In the genomic region with DNA sequence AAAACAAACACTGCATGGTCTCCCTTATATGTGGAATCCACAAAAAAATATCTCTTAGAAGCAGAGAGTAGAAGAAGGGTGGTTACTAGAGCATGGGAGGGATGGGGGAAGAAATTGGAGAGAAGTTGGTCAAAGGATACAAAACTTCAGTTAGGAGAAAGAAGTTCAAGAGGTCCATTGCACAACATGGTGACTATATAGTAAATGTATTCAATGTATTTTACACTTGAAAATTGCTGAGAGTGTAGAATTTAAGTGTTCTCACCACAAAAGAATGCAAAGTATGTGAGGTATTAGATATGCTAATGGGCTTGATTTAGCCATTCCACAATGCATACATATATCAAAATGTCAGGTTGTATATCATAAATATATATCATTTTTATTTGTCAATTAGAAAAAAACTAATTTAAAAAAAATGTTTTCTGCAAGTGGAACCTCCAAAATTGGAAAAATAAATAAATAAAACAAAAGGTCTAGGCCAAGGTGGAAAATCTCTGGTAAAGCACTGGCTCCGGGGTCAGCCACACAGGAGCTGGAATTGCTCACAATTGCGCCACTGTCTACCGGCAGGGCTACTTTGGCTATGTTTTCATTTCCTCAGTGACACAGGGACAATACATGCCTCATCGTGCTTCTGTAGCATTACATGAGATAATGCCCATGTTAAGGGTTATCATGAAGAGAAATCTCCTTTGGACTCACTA, we compare ENCODE assay signal across 14 cellular contexts.
DNase-seq lines count a peak whose midpoint lies in the region; ATAC-seq and TF ChIP-seq lines count a peak whose summit lies in the region.
"Had no signal": no experiment of that assay in that cellular context is flagged by ENCODE, and none has a peak within 500 bp of the region (broad histone marks: within the 10 kb centered on the region; RNA-seq: fewer than 3 reads in every experiment).

No MANE protein-coding gene starts in this region.

- H3K4me3 Mint-ChIP-seq in H9 = no peak overlapping the region
- H3K4me3 Mint-ChIP-seq: stimulated activated effector memory CD8-positive, alpha-beta T cell treated with anti-CD3 and anti-CD28 coated beads, Interleukin-12 subunit alpha, Interleukin-12 subunit beta, amount 100 ng/mL, for 72 hours had no signal

- no peak overlapping the region for H3K27ac ChIP-seq in H9 (ENCODE audit: insufficient read length, low read depth, low read length)
- H3K27ac ChIP-seq in RWPE2 (ENCODE audit: poor library complexity, severe bottlenecking) = peak overlapping the region; percentile 95
- peak overlapping the region; percentile 85 for H3K27ac ChIP-seq in epithelial cell of prostate
- peak overlapping the region; percentile 66 for H3K27ac ChIP-seq in osteoblast (ENCODE audit: low read depth, low read length)
- H3K27ac ChIP-seq in hepatocyte = no peak overlapping the region
- H3K27ac ChIP-seq: ascending aorta, neutrophil, VCaP had no signal

- H2AK5ac ChIP-seq in H9 (ENCODE audit: insufficient read length, low read length) = no peak overlapping the region

- H3K9me2 ChIP-seq in hepatocyte (replicated peaks; ENCODE audit: insufficient read depth) = no peaks in the 10 kb centered on the region

- ATAC-seq in RWPE2 (ENCODE audit: low read depth) (peak; percentile 81), GM21447 (IDR thresholded peaks at IDR 0.05; ENCODE audit: unreplicated experiment) (no peak), HG02759 (IDR thresholded peaks at IDR 0.05; ENCODE audit: unreplicated experiment) (no peak)
- ATAC-seq: stimulated activated effector memory CD8-positive, alpha-beta T cell treated with anti-CD3 and anti-CD28 coated beads, Interleukin-12 subunit alpha, Interleukin-12 subunit beta, amount 100 ng/mL, for 72 hours had no signal

- H3K56ac ChIP-seq in H9 (ENCODE audit: insufficient read length, low read depth, low read length) = no peak overlapping the region

- H3K4me1 ChIP-seq in H9 (ENCODE audit: insufficient read depth, low read length) (no peaks in the 10 kb centered on the region; the same call in 1 of the 2 replicates), RWPE2 (ENCODE audit: insufficient read depth, poor library complexity, severe bottlenecking) (peaks cover 38% of the 10 kb centered on the region), osteoblast (ENCODE audit: insufficient read depth, low read length) (peaks cover 32% of the 10 kb centered on the region), hepatocyte (ENCODE audit: insufficient read depth) (no peaks in the 10 kb centered on the region)

- H3K4me2 ChIP-seq in H9 (ENCODE audit: insufficient read depth, insufficient read length, low read length) = no peak overlapping the region
- peak overlapping the region; percentile 23 for H3K4me2 ChIP-seq in osteoblast (ENCODE audit: insufficient read depth, low read length)
- no peak overlapping the region for H3K4me2 ChIP-seq in hepatocyte

- H3K36me3 ChIP-seq in RWPE2 (ENCODE audit: low read depth) (peaks cover 26% of the 10 kb centered on the region), osteoblast (ENCODE audit: insufficient read depth, low read length) (no peaks in the 10 kb centered on the region), hepatocyte (replicated peaks; ENCODE audit: insufficient read depth, low read depth) (no peaks in the 10 kb centered on the region)
- H3K36me3 ChIP-seq: ascending aorta, neutrophil had no signal

- H3K23ac ChIP-seq in H9 (ENCODE audit: insufficient read length, low read depth, low read length) = no peak overlapping the region

- peaks cover 3 to 14% of the 10 kb centered on the region in 2 experiments for H3K4me1 Mint-ChIP-seq in H9
- H3K4me1 Mint-ChIP-seq: stimulated activated effector memory CD8-positive, alpha-beta T cell treated with anti-CD3 and anti-CD28 coated beads, Interleukin-12 subunit alpha, Interleukin-12 subunit beta, amount 100 ng/mL, for 72 hours had no signal

- H4K8ac ChIP-seq in H9 (replicated peaks; ENCODE audit: insufficient read length, low read depth, low read length) = no peak overlapping the region

- no peaks in the 10 kb centered on the region for H4K20me1 ChIP-seq in H9 (ENCODE audit: control insufficient read depth, insufficient read depth, insufficient read length)
- H4K20me1 ChIP-seq in osteoblast (ENCODE audit: insufficient read depth, low read length) = no peaks in the 10 kb centered on the region
- H4K20me1 ChIP-seq in hepatocyte (ENCODE audit: insufficient read depth, poor library complexity, severe bottlenecking) = no peaks in the 10 kb centered on the region

- H3K9me3 Mint-ChIP-seq in H9 = peaks cover 12 to 21% of the 10 kb centered on the region in 2 experiments; a peak in 4 of 5 replicates
- H3K9me3 Mint-ChIP-seq: stimulated activated effector memory CD8-positive, alpha-beta T cell treated with anti-CD3 and anti-CD28 coated beads, Interleukin-12 subunit alpha, Interleukin-12 subunit beta, amount 100 ng/mL, for 72 hours had no signal

- no peaks in the 10 kb centered on the region for H3K27me3 ChIP-seq in H9 (ENCODE audit: insufficient read depth, low read length)
- H3K27me3 ChIP-seq in RWPE2 (ENCODE audit: insufficient read depth, poor library complexity, severe bottlenecking) = no peaks in the 10 kb centered on the region
- H3K27me3 ChIP-seq in osteoblast (ENCODE audit: insufficient read depth, low read length) = no peaks in the 10 kb centered on the region
- H3K27me3 ChIP-seq in hepatocyte = no peaks in the 10 kb centered on the region
- H3K27me3 ChIP-seq: ascending aorta had no signal

- no peak overlapping the region for H2BK120ac ChIP-seq in H9 (ENCODE audit: low read depth, low read length, poor library complexity, severe bottlenecking)

- H3K27ac Mint-ChIP-seq in H9 = peak overlapping the region; percentile 41 to 92 (median 66); a peak in 4 of 7 replicates
- H3K27ac Mint-ChIP-seq: stimulated activated effector memory CD8-positive, alpha-beta T cell treated with anti-CD3 and anti-CD28 coated beads, Interleukin-12 subunit alpha, Interleukin-12 subunit beta, amount 100 ng/mL, for 72 hours had no signal

- no peak overlapping the region for H3K4me3 ChIP-seq in RWPE2 (ENCODE audit: severe bottlenecking)
- no peak overlapping the region for H3K4me3 ChIP-seq in osteoblast (ENCODE audit: insufficient read depth, low read length)
- H3K4me3 ChIP-seq in hepatocyte = no peak overlapping the region
- H3K4me3 ChIP-seq: ascending aorta had no signal

- H3K4ac ChIP-seq in H9 (ENCODE audit: low read depth, low read length) = no peak overlapping the region

- no peaks in the 10 kb centered on the region for H3K79me1 ChIP-seq in H9 (ENCODE audit: insufficient read depth, low read depth, low read length, poor library complexity, severe bottlenecking)

- H3K23me2 ChIP-seq in H9 (ENCODE audit: insufficient read length, low read depth, low read length, poor library complexity, severe bottlenecking) = no peaks in the 10 kb centered on the region

- H4K91ac ChIP-seq in H9 (ENCODE audit: insufficient read length, low read depth, low read length) = no peak overlapping the region

- no CpG with 5 or more reads among the region's 4 CpGs for whole genome bisulfite sequencing in H9 (ENCODE audit: extremely low coverage, insufficient read length, low lambda C conversion rate)
- 94% methylated on average over 4 of the region's 4 CpGs for WGBS in hepatocyte (ENCODE audit: low lambda C conversion rate, missing lambda C conversion rate)

- H3K9me3 ChIP-seq in H9 (ENCODE audit: control insufficient read depth, low read depth, low read length) = peaks cover 8% of the 10 kb centered on the region
- no peaks in the 10 kb centered on the region for H3K9me3 ChIP-seq in RWPE2 (ENCODE audit: severe bottlenecking)
- no peaks in the 10 kb centered on the region for H3K9me3 ChIP-seq in osteoblast (ENCODE audit: low read depth, low read length)
- no peaks in the 10 kb centered on the region for H3K9me3 ChIP-seq in hepatocyte (ENCODE audit: low read depth)
- H3K9me3 ChIP-seq: ascending aorta, neutrophil had no signal

- TF ChIP-seq CTCF in H9 (conservative IDR thresholded peaks at IDR 0.05) (no peak), RWPE2 (IDR thresholded peaks at IDR 0.05; ENCODE audit: poor library complexity, severe bottlenecking) (no peak), osteoblast (IDR thresholded peaks at IDR 0.05; ENCODE audit: extremely low read depth, low read depth, low read length) (no peak), hepatocyte (IDR thresholded peaks at IDR 0.05; ENCODE audit: poor library complexity) (no peak)

- peaks cover 7 to 13% (median 12%) of the 10 kb centered on the region in 3 experiments; a peak in 6 of 7 replicates for H3K36me3 Mint-ChIP-seq in H9 (ENCODE audit: insufficient read depth in 1 of 3, low read depth in 3 of 3)
- H3K36me3 Mint-ChIP-seq: stimulated activated effector memory CD8-positive, alpha-beta T cell treated with anti-CD3 and anti-CD28 coated beads, Interleukin-12 subunit alpha, Interleukin-12 subunit beta, amount 100 ng/mL, for 72 hours had no signal

- no peak overlapping the region for H2BK15ac ChIP-seq in H9 (ENCODE audit: low read depth, low read length)

- H3K79me2 ChIP-seq in H9 (ENCODE audit: insufficient read depth, low read length) (no peaks in the 10 kb centered on the region), osteoblast (ENCODE audit: insufficient read depth, low read length) (no peaks in the 10 kb centered on the region), hepatocyte (no peaks in the 10 kb centered on the region)

- H3K18ac ChIP-seq in H9 (ENCODE audit: insufficient read length, low read depth, low read length) = no peak overlapping the region

- H3T11ph ChIP-seq in H9 (ENCODE audit: low read length) = no peak overlapping the region

- no peak overlapping the region for H2BK5ac ChIP-seq in H9 (ENCODE audit: insufficient read length, low read length)

- H3K14ac ChIP-seq in H9 (ENCODE audit: insufficient read depth, low read length) = no peak overlapping the region

- H3K27me3 Mint-ChIP-seq in H9 (ENCODE audit: low read depth) = no peaks in the 10 kb centered on the region

- DNase-seq in H9 (no peak), RWPE2 (ENCODE audit: low spot score) (no peak), epithelial cell of prostate (ENCODE audit: low read depth, low spot score) (no peak), osteoblast (ENCODE audit: insufficient read length, low spot score, missing footprints) (no peak), hepatocyte (ENCODE audit: low spot score) (no peak)
- DNase-seq in stimulated activated CD4-positive, alpha-beta T cell treated with anti-CD3 and anti-CD28 coated beads, Interleukin-4, amount 100 ng/mL, for 1 hour = no peak
- DNase-seq: NCI-H345, Right ventricle myocardium superior had no signal

- no peak overlapping the region for H2BK12ac ChIP-seq in H9 (ENCODE audit: insufficient read length, low read depth, low read length)

- H3K9ac ChIP-seq in H9 (ENCODE audit: extremely low read depth, insufficient read length, low read length) = no peak overlapping the region

- H2BK20ac ChIP-seq in H9 (ENCODE audit: low read depth, low read length, poor library complexity, severe bottlenecking) = no peak overlapping the region

- H4K5ac ChIP-seq in H9 (ENCODE audit: insufficient read length, low read depth, low read length) = no peak overlapping the region

- no peak overlapping the region for H2AFZ ChIP-seq in H9 (ENCODE audit: low read length)
- H2AFZ ChIP-seq in osteoblast (ENCODE audit: low read length) = no peak overlapping the region
- no peak overlapping the region for H2AFZ ChIP-seq in hepatocyte

Comparison
In these comparisons a context has a peak if more than half of its experiments do, and no peak if none do; other contexts are left out.
1. H3K27ac ChIP-seq: peak in RWPE2 (single experiment), epithelial cell of prostate (single experiment) and osteoblast (single experiment); none in H9 (single experiment) and hepatocyte (single experiment).